ENCODE assay signal across 13 cellular contexts in the genomic region with DNA sequence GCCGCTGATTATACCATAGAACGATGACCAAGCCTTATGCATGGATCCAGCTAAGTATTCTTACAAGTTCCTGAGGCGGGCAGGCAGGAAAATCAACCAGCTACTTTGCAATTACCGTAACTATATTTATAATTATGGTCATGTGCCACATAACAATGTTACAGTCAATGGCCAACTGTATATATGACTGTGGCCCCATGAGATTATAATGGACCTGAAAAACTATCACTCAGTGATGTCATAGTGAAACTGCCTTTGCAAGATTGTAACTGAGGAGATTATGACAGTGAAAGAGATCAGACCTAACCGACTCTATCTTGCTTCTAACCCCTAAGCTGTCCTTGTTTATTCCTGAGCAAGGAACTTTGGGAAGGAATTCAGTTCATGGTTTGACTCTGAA. TPM values are rescaled to one million over a fixed set of nuclear protein-coding genes. Genes with fewer than 3 reads are reported as not detected.
DNase-seq lines count a peak whose midpoint lies in the region; ATAC-seq, FAIRE-seq and TF ChIP-seq lines count a peak whose summit lies in the region.
"Had no signal": no experiment of that assay in that cellular context is flagged by ENCODE, and none has a peak within 500 bp of the region (broad histone marks: within the 10 kb centered on the region; RNA-seq: fewer than 3 reads in every experiment).

No MANE protein-coding gene starts in this region.

- no peak overlapping the region for H3K4me3 ChIP-seq in neural progenitor cell
- H3K4me3 ChIP-seq: left lung had no signal

- H3K9me3 ChIP-seq in neural progenitor cell (ENCODE audit: low read depth) = no peaks in the 10 kb centered on the region
- H3K9me3 ChIP-seq: left lung had no signal

- no peaks in the 10 kb centered on the region for H3K4me1 ChIP-seq in neural progenitor cell
- H3K4me1 ChIP-seq: left lung had no signal

- no peak overlapping the region for H2AFZ ChIP-seq in neural progenitor cell (replicated peaks)

- H3K36me3 Mint-ChIP-seq in neural progenitor cell = no peaks in the 10 kb centered on the region
- H3K36me3 Mint-ChIP-seq: stimulated activated naive B cell treated with anti-CD40 and anti-IgM and Interleukin-4, amounts not matched to agents 10 μg/mL and 1 μg/mL and 100 μg/mL, for 72 hours had no signal

- no peak overlapping the region for H3K4me3 Mint-ChIP-seq in neural progenitor cell
- H3K4me3 Mint-ChIP-seq: stimulated activated naive B cell treated with anti-CD40 and anti-IgM and Interleukin-4, amounts not matched to agents 10 μg/mL and 1 μg/mL and 100 μg/mL, for 72 hours had no signal

- H3K36me3 ChIP-seq in neural progenitor cell = no peaks in the 10 kb centered on the region
- H3K36me3 ChIP-seq: left lung had no signal

- TF ChIP-seq POLR2A in GM12892 (IDR thresholded peaks at IDR 0.05; ENCODE audit: low read depth, low read length) = no peak

- H3K9ac ChIP-seq in neural progenitor cell = no peak overlapping the region

- H3K79me2 ChIP-seq in neural progenitor cell (ENCODE audit: low read depth) = no peaks in the 10 kb centered on the region

- no peaks in the 10 kb centered on the region for H3K27me3 ChIP-seq in neural progenitor cell
- H3K27me3 ChIP-seq: left lung had no signal

- H3K4me1 Mint-ChIP-seq in neural progenitor cell = peaks cover 5% of the 10 kb centered on the region
- H3K4me1 Mint-ChIP-seq: stimulated activated naive B cell treated with anti-CD40 and anti-IgM and Interleukin-4, amounts not matched to agents 10 μg/mL and 1 μg/mL and 100 μg/mL, for 72 hours had no signal

- DNase-seq in NCI-H1436 (lab: John Stamatoyannopoulos, UW) = no peak
- DNase-seq in GM12892 (ENCODE audit: insufficient read length) = no peak
- no peak for DNase-seq in neural progenitor cell (ENCODE audit: low spot score)
- no peak for DNase-seq in SW480 (ENCODE audit: low spot score)
- DNase-seq: activated CD8-positive, alpha-beta memory T cell treated with anti-CD3 and anti-CD28 coated beads, Interleukin-2, amount 50 U/mL, for 48 hours; left lung; stimulated activated naive B cell treated with anti-CD40 and anti-IgM and Interleukin-4, amounts not matched to agents 10 μg/mL and 1 μg/mL and 100 μg/mL, for 72 hours; T1000 had no signal

- no peak overlapping the region for H3K27ac Mint-ChIP-seq in neural progenitor cell
- H3K27ac Mint-ChIP-seq: stimulated activated naive B cell treated with anti-CD40 and anti-IgM and Interleukin-4, amounts not matched to agents 10 μg/mL and 1 μg/mL and 100 μg/mL, for 72 hours had no signal

- no peak overlapping the region for H3K4me2 ChIP-seq in neural progenitor cell

- H3K9me3 Mint-ChIP-seq in neural progenitor cell = no peaks in the 10 kb centered on the region

- H4K20me1 ChIP-seq in neural progenitor cell (ENCODE audit: low read depth) = no peaks in the 10 kb centered on the region

- no peak for FAIRE-seq in GM12892 (lab: Jason Lieb, UNC)
- FAIRE-seq: RCC 7860 had no signal

- no peak for TF ChIP-seq CTCF in neural progenitor cell (IDR thresholded peaks at IDR 0.05)

- no peaks in the 10 kb centered on the region for H3F3A ChIP-seq in neural progenitor cell (ENCODE audit: low read depth)

- H3K27ac ChIP-seq in neural progenitor cell = no peak overlapping the region
- H3K27ac ChIP-seq: left lung had no signal

- H3K27me3 Mint-ChIP-seq in neural progenitor cell (ENCODE audit: insufficient read depth, low read depth) = no peaks in the 10 kb centered on the region

- ATAC-seq in GM18502 (IDR thresholded peaks at IDR 0.05; ENCODE audit: poor library complexity, unreplicated experiment) (peak; percentile 94), GM19463 (IDR thresholded peaks at IDR 0.05; ENCODE audit: unreplicated experiment) (peak; percentile 93), HG02870 (IDR thresholded peaks at IDR 0.05; ENCODE audit: unreplicated experiment) (peak; percentile 98), HG03521 (IDR thresholded peaks at IDR 0.05; ENCODE audit: unreplicated experiment) (peak; percentile 84)
- ATAC-seq: left lung had no signal

RNA-seq across cellular contexts. Expression of gene FAM135A, which starts 33.0 kb away (rescaled TPM):
- polyA plus RNA-seq in GM12892 (2012; ENCODE audit: missing spikeins) = 11.6 TPM
- total RNA-seq in neural progenitor cell (ENCODE audit: low replicate concordance) = 68.8 and 85.3 TPM in 2 replicates
